In genomic region chr1:28512058-28512611, GRCh38 we compare ENCODE assay signal across 8 cellular contexts. TPM values are rescaled to one million over a fixed set of nuclear protein-coding genes. Genes with fewer than 3 reads are reported as not detected.
DNase-seq lines count a peak whose midpoint lies in the region; ATAC-seq, FAIRE-seq and TF ChIP-seq lines count a peak whose summit lies in the region.

No MANE protein-coding gene starts in this region.

- DNase-seq in HepG2 (ENCODE audit: low spot score) (no peak), right lobe of liver (no peak), RWPE2 (ENCODE audit: low spot score) (no peak), hepatic stellate cell (ENCODE audit: low spot score) (no peak), NCI-H2171 (lab: John Stamatoyannopoulos, UW) (no peak), NCI-H128 (lab: John Stamatoyannopoulos, UW; ENCODE audit: unreplicated experiment) (no peak)
- DNase-seq in effector memory CD4-positive, alpha-beta T cell: no peak

- no peak overlapping the region for H3K4me2 ChIP-seq in HepG2 (ENCODE audit: low read depth, low read length)

- H3K9me3 ChIP-seq in HepG2 (ENCODE audit: low read length): no peaks in the 10 kb centered on the region
- no peaks in the 10 kb centered on the region for H3K9me3 ChIP-seq in right lobe of liver
- no peaks in the 10 kb centered on the region for H3K9me3 ChIP-seq in RWPE2 (ENCODE audit: severe bottlenecking)
- no peaks in the 10 kb centered on the region for H3K9me3 ChIP-seq in effector memory CD4-positive, alpha-beta T cell (ENCODE audit: control insufficient read depth, low read length)

- TF ChIP-seq RAD21 in HepG2 (CRISPR knock-in tag; IDR thresholded peaks at IDR 0.05): no peak

- intact Hi-C loops in HepG2 (cut with micrococcal nuclease; ENCODE audit: unreplicated experiment) (loop anchor here (2.0 to 10.0 kb wide), 2 partner anchors 41 to 363 kb away; partner anchors contain the start of gene TRNAU1AP), right lobe of liver (cut with DNase I) (no loop called here)

- TF ChIP-seq EP300 in HepG2 (IDR thresholded peaks at IDR 0.05; ENCODE audit: low read depth in 2 of 2, low read length in 2 of 2): no peak
- TF ChIP-seq EP300 in HepG2 (CRISPR knock-in tag; IDR thresholded peaks at IDR 0.05; ENCODE audit: borderline replicate concordance): no peak

- peaks cover 50% of the 10 kb centered on the region for H3K4me1 ChIP-seq in HepG2 (ENCODE audit: insufficient read depth, low read length)
- peaks cover 0 to 29% (median 11%) of the 10 kb centered on the region in 4 donors for H3K4me1 ChIP-seq in right lobe of liver
- H3K4me1 ChIP-seq in RWPE2 (ENCODE audit: insufficient read depth, poor library complexity, severe bottlenecking): peaks cover 23% of the 10 kb centered on the region
- H3K4me1 ChIP-seq in effector memory CD4-positive, alpha-beta T cell (ENCODE audit: control insufficient read depth, insufficient read depth, low read length, poor library complexity, severe bottlenecking): peaks cover 48% of the 10 kb centered on the region

- POLR2A ChIA-PET in HepG2 (lab: Yijun Ruan, JAX): interaction anchor here (0.7 to 1.1 kb wide), 6 partner anchors 69 to 224 kb away, joined by 3 to 4 read pairs (median 3); partner anchors contain the start of gene YTHDF2

- H3K27ac ChIP-seq in HepG2 (ENCODE audit: extremely low read length, insufficient read depth, low read length): peak overlapping the region; percentile 47
- no peak overlapping the region for H3K27ac ChIP-seq in right lobe of liver
- H3K27ac ChIP-seq in RWPE2 (ENCODE audit: poor library complexity, severe bottlenecking): peak overlapping the region; percentile 99
- H3K27ac ChIP-seq in effector memory CD4-positive, alpha-beta T cell (ENCODE audit: insufficient read depth, low read length, poor library complexity, severe bottlenecking): peak overlapping the region; percentile 9

- H4K20me1 ChIP-seq in HepG2 (ENCODE audit: insufficient read depth, low read length): peaks cover 59% of the 10 kb centered on the region

- 93% methylated on average over 7 of the region's 7 CpGs for WGBS in HepG2 (ENCODE audit: low lambda C conversion rate)
- WGBS in right lobe of liver (ENCODE audit: insufficient coverage, low coverage, low lambda C conversion rate, missing lambda C conversion rate): 88% methylated on average over 6 of the region's 7 CpGs

- 0 out of 6 replicates have a peak overlapping the region, but pooled peaks of 1 of the 3 experiments have one; percentile 8 for H3K4me3 ChIP-seq in HepG2 (replicated peaks in 1 of 3; ENCODE audit: insufficient read depth in 1 of 3, low read depth in 2 of 3, low read length in 3 of 3)
- no peak overlapping the region for H3K4me3 ChIP-seq in right lobe of liver
- H3K4me3 ChIP-seq in RWPE2 (ENCODE audit: severe bottlenecking): no peak overlapping the region
- no peak overlapping the region for H3K4me3 ChIP-seq in effector memory CD4-positive, alpha-beta T cell (ENCODE audit: insufficient read depth, low read depth, low read length, poor library complexity, severe bottlenecking)

- no TSS peak for BruUV-seq in HepG2 (replicated peaks; lab: Mats Ljungman, UMichigan)

- ATAC-seq in HepG2 (no peak), right lobe of liver (no peak), RWPE2 (ENCODE audit: low read depth) (0 out of 3 replicates have a peak, but pooled peaks have one; percentile 0), GM19397 (IDR thresholded peaks at IDR 0.05; ENCODE audit: unreplicated experiment) (no peak)

- in situ Hi-C loops in HepG2 (cut with HindIII; ENCODE audit: extremely low pct_ligation_motif_present, low pct_unique_long_range_greater_than_20kb): no loop called here

- H3K9ac ChIP-seq in HepG2 (ENCODE audit: insufficient read depth, low read depth, low read length): no peak overlapping the region

- H3K27me3 ChIP-seq in HepG2 (ENCODE audit: control insufficient read depth in 1 of 2, insufficient read depth in 2 of 2, low read length in 2 of 2) (no peaks in the 10 kb centered on the region; a peak in 1 of 5 replicates), right lobe of liver (no peaks in the 10 kb centered on the region), RWPE2 (ENCODE audit: insufficient read depth, poor library complexity, severe bottlenecking) (no peaks in the 10 kb centered on the region)
- no peaks in the 10 kb centered on the region for H3K27me3 ChIP-seq in effector memory CD4-positive, alpha-beta T cell (replicated peaks; ENCODE audit: control insufficient read depth, insufficient read depth, low read length, poor library complexity, severe bottlenecking)

- peaks cover 30% of the 10 kb centered on the region for H3K79me2 ChIP-seq in HepG2 (ENCODE audit: insufficient read depth, low read length)

- peak in 1 of 2 experiments; percentile 59; a peak in 2 of 4 replicates for TF ChIP-seq POLR2A in HepG2 (IDR thresholded peaks at IDR 0.05; ENCODE audit: insufficient read depth in 1 of 2, low read depth in 2 of 2, low read length in 2 of 2)
- TF ChIP-seq POLR2A in right lobe of liver (IDR thresholded peaks at IDR 0.05): no peak

- H3K36me3 ChIP-seq in HepG2 (replicated peaks in 1 of 2; ENCODE audit: control insufficient read depth in 1 of 2, insufficient read depth in 2 of 2, low read length in 2 of 2) (peaks cover 11 to 46% of the 10 kb centered on the region in 2 experiments), right lobe of liver (peaks cover 20 to 74% (median 37%) of the 10 kb centered on the region in 4 donors), RWPE2 (ENCODE audit: low read depth) (peaks cover 66% of the 10 kb centered on the region)
- H3K36me3 ChIP-seq in effector memory CD4-positive, alpha-beta T cell (ENCODE audit: control insufficient read depth, insufficient read depth, low read length): peaks cover 29% of the 10 kb centered on the region

- CTCF ChIA-PET in HepG2 (lab: Yijun Ruan, JAX; ENCODE audit: low intra/inter-chr PET ratio, low total read pairs): no interaction called here

- no peak overlapping the region for H2AFZ ChIP-seq in HepG2 (ENCODE audit: low read length)

- FAIRE-seq in HepG2 (lab: Jason Lieb, UNC): no peak

- TF ChIP-seq CTCF in HepG2 (CRISPR knock-in tag; IDR thresholded peaks at IDR 0.05) (no peak), right lobe of liver (IDR thresholded peaks at IDR 0.05) (no peak), RWPE2 (IDR thresholded peaks at IDR 0.05; ENCODE audit: poor library complexity, severe bottlenecking) (no peak)

RNA-seq across cellular contexts. Expression of gene RCC1, which starts 6.3 kb away (rescaled TPM):
- total RNA-seq in HepG2 (2016; rRNA removed; fragmentation: Illumina TruSeq; extraction: Trizol) (80.8 and 102 TPM in 2 replicates), right lobe of liver (10 to 100 TPM in 5 of 6 experiments, 1 to 10 TPM in 1; 9.5 to 29.6 (median 18.0) TPM)
- total RNA-seq in HepG2 (2016; cell fraction: cytosol; rRNA removed; fragmentation: Illumina TruSeq; extraction: Trizol; ENCODE audit: low read depth): 11.4 and 15.2 TPM in 2 replicates
- total RNA-seq in HepG2 (2016; cell fraction: insoluble cytoplasmic fraction; rRNA removed; fragmentation: Illumina TruSeq; extraction: Trizol): 83.9 and 95.1 TPM in 2 replicates
- 44.7 and 50.2 TPM in 2 replicates for total RNA-seq in HepG2 (2016; cell fraction: membrane; rRNA removed; fragmentation: Illumina TruSeq; extraction: Trizol)
- total RNA-seq in HepG2 (2016; cell fraction: nucleus; rRNA removed; fragmentation: Illumina TruSeq; extraction: Trizol): 44.2 and 50.7 TPM in 2 replicates
- 47.2 and 56.2 TPM in 2 replicates for polyA plus RNA-seq in HepG2 (2011; rRNA removed)
- polyA plus RNA-seq in HepG2 (2011; cell fraction: cytosol; rRNA removed): 48.6 and 53.6 TPM in 2 replicates
- polyA plus RNA-seq in HepG2 (2011; cell fraction: nucleus; rRNA removed): 34.9 and 42.3 TPM in 2 replicates
- polyA plus RNA-seq in HepG2 (2012): 43.2 and 74.3 TPM in 2 replicates
- 12.5 and 13.5 TPM in 2 replicates for polyA plus RNA-seq in HepG2 (2016; cell fraction: cytosol; fragmentation: Illumina TruSeq; extraction: Trizol; ENCODE audit: low read depth)
- 113 and 120 TPM in 2 replicates for polyA plus RNA-seq in HepG2 (2016; cell fraction: insoluble cytoplasmic fraction; fragmentation: Illumina TruSeq; extraction: Trizol; ENCODE audit: low read depth)
- 33.8 and 38.0 TPM in 2 replicates for polyA plus RNA-seq in HepG2 (2016; cell fraction: membrane; fragmentation: Illumina TruSeq; extraction: Trizol; ENCODE audit: low read depth)
- polyA plus RNA-seq in HepG2 (2016; cell fraction: nucleus; fragmentation: Illumina TruSeq; extraction: Trizol; ENCODE audit: insufficient read depth, low read depth): 70.2 and 80.1 TPM in 2 replicates
- polyA minus RNA-seq in HepG2 (2011; rRNA and poly(A)+ RNA removed; ENCODE audit: low replicate concordance): 90.3 and 147 TPM in 2 replicates
- 29.5 and 33.5 TPM in 2 replicates for polyA minus RNA-seq in HepG2 (2011; cell fraction: cytosol; rRNA and poly(A)+ RNA removed)
- polyA minus RNA-seq in HepG2 (2011; cell fraction: nucleus; rRNA and poly(A)+ RNA removed): 28.8 and 31.6 TPM in 2 replicates

RNA-seq across cellular contexts. Expression of gene TRNAU1AP, which starts 40.8 kb away (rescaled TPM):
- total RNA-seq in HepG2 (2016; rRNA removed; fragmentation: Illumina TruSeq; extraction: Trizol) (28.3 and 29.0 TPM in 2 replicates), right lobe of liver (10 to 100 TPM in 1 of 6 experiments, 1 to 10 TPM in 5; 5.2 to 14.8 (median 7.3) TPM)
- total RNA-seq in HepG2 (2016; cell fraction: cytosol; rRNA removed; fragmentation: Illumina TruSeq; extraction: Trizol; ENCODE audit: low read depth): 6.3 and 7.3 TPM in 2 replicates
- total RNA-seq in HepG2 (2016; cell fraction: insoluble cytoplasmic fraction; rRNA removed; fragmentation: Illumina TruSeq; extraction: Trizol): 25.1 and 26.9 TPM in 2 replicates
- 9.7 and 10.6 TPM in 2 replicates for total RNA-seq in HepG2 (2016; cell fraction: membrane; rRNA removed; fragmentation: Illumina TruSeq; extraction: Trizol)
- total RNA-seq in HepG2 (2016; cell fraction: nucleus; rRNA removed; fragmentation: Illumina TruSeq; extraction: Trizol): 16.7 and 17.0 TPM in 2 replicates
- 40.5 and 42.9 TPM in 2 replicates for polyA plus RNA-seq in HepG2 (2011; rRNA removed)
- polyA plus RNA-seq in HepG2 (2011; cell fraction: cytosol; rRNA removed): 21.1 and 22.7 TPM in 2 replicates
- polyA plus RNA-seq in HepG2 (2011; cell fraction: nucleus; rRNA removed): 49.6 and 57.0 TPM in 2 replicates
- 19.2 and 20.5 TPM in 2 replicates for polyA plus RNA-seq in HepG2 (2012)
- 7.3 and 8.6 TPM in 2 replicates for polyA plus RNA-seq in HepG2 (2016; cell fraction: cytosol; fragmentation: Illumina TruSeq; extraction: Trizol; ENCODE audit: low read depth)
- polyA plus RNA-seq in HepG2 (2016; cell fraction: insoluble cytoplasmic fraction; fragmentation: Illumina TruSeq; extraction: Trizol; ENCODE audit: low read depth): 29.9 and 35.0 TPM in 2 replicates
- polyA plus RNA-seq in HepG2 (2016; cell fraction: membrane; fragmentation: Illumina TruSeq; extraction: Trizol; ENCODE audit: low read depth): 9.6 and 11.2 TPM in 2 replicates
- 32.0 and 34.2 TPM in 2 replicates for polyA plus RNA-seq in HepG2 (2016; cell fraction: nucleus; fragmentation: Illumina TruSeq; extraction: Trizol; ENCODE audit: insufficient read depth, low read depth)
- 7.9 and 23.4 TPM in 2 replicates for polyA minus RNA-seq in HepG2 (2011; rRNA and poly(A)+ RNA removed; ENCODE audit: low replicate concordance)
- polyA minus RNA-seq in HepG2 (2011; cell fraction: cytosol; rRNA and poly(A)+ RNA removed): 4.7 and 6.0 TPM in 2 replicates
- 25.8 and 37.4 TPM in 2 replicates for polyA minus RNA-seq in HepG2 (2011; cell fraction: nucleus; rRNA and poly(A)+ RNA removed)

Comparison
In these comparisons a context has a peak if more than half of its experiments do, and no peak if none do; other contexts are left out.
1. H3K27ac ChIP-seq: peak in HepG2 (single experiment), RWPE2 (single experiment) and effector memory CD4-positive, alpha-beta T cell (single experiment); none in right lobe of liver (0 of 3).